25 cellular contexts compared by ENCODE assay signal in the genomic region with DNA sequence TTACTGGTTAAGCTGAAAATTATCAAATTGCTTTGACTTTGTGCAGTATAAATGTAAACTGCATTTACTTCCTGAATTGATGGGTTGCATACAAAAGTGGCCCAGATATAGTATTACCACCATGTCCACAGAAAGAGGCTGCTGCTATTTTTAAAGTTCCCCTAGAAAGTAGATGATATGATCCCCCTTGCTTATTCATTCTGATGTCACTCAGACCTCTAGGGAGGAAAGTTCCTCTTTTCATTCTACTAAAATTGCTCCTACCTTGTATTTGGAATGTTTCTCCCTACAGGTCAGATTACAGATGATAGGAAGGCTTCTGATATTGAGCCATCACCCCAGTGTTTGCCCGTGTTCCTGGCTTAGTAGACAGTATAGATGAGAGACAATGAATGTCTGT.
DNase-seq lines count a peak whose midpoint lies in the region; ATAC-seq and TF ChIP-seq lines count a peak whose summit lies in the region.
"Had no signal": no experiment of that assay in that cellular context is flagged by ENCODE, and none has a peak within 500 bp of the region (broad histone marks: within the 10 kb centered on the region; RNA-seq: fewer than 3 reads in every experiment).

No MANE protein-coding gene starts in this region.

- H3K4me1 ChIP-seq in mammary epithelial cell (ENCODE audit: insufficient read depth, low read length) (peaks cover 58% of the 10 kb centered on the region), breast epithelium (no peaks in the 10 kb centered on the region), PC-9 (replicated peaks; ENCODE audit: insufficient read depth) (peaks cover 61% of the 10 kb centered on the region)

- ATAC-seq in HG03354 (IDR thresholded peaks at IDR 0.05; ENCODE audit: poor library complexity, severe bottlenecking, unreplicated experiment), result no peak
- ATAC-seq: gastroesophageal sphincter, left lobe of liver had no signal

- TF ChIP-seq CTCF in mammary epithelial cell (conservative IDR thresholded peaks at IDR 0.05 in 1 of 2, IDR thresholded peaks at IDR 0.05 in 1 of 2; ENCODE audit: extremely low read depth in 1 of 2, insufficient read depth in 1 of 2, low read depth in 1 of 2, low read length in 2 of 2), result no peak
- TF ChIP-seq CTCF in breast epithelium (IDR thresholded peaks at IDR 0.05), result no peak
- TF ChIP-seq CTCF in PC-9 (conservative IDR thresholded peaks at IDR 0.05), result no peak
- TF ChIP-seq CTCF in coronary artery (IDR thresholded peaks at IDR 0.05), result no peak

- H3K9me3 ChIP-seq in mammary epithelial cell (replicated peaks; ENCODE audit: insufficient read depth, low read length) (no peaks in the 10 kb centered on the region), breast epithelium (no peaks in the 10 kb centered on the region), PC-9 (ENCODE audit: insufficient read depth, low read depth) (no peaks in the 10 kb centered on the region; the same call in 1 of the 2 replicates)
- H3K9me3 ChIP-seq: ascending aorta, gastroesophageal sphincter, tibial artery had no signal

- H3K4me3 ChIP-seq in mammary epithelial cell (replicated peaks in 1 of 3; ENCODE audit: insufficient read depth in 1 of 3, low read depth in 2 of 3, low read length in 3 of 3) (no peak overlapping the region), breast epithelium (no peak overlapping the region), PC-9 (no peak overlapping the region), coronary artery (no peak overlapping the region)
- H3K4me3 ChIP-seq: ascending aorta, gastroesophageal sphincter, GM23248, tibial artery had no signal

- in situ Hi-C loops in mammary epithelial cell (cut with MboI; ENCODE audit: low sequenced_read_pairs in 2 of 2), result no loop called here

- H3K4me2 ChIP-seq in mammary epithelial cell (ENCODE audit: insufficient read depth, low read depth, low read length) (no peak overlapping the region), PC-9 (peak overlapping the region; percentile 30)

- H3K36me3 ChIP-seq in mammary epithelial cell (ENCODE audit: insufficient read depth, low read length) (no peaks in the 10 kb centered on the region), breast epithelium (no peaks in the 10 kb centered on the region), PC-9 (ENCODE audit: low read depth) (no peaks in the 10 kb centered on the region)
- H3K36me3 ChIP-seq: ascending aorta, gastroesophageal sphincter, tibial artery, WERI-Rb-1 had no signal

- no peak for TF ChIP-seq POLR2A in breast epithelium (IDR thresholded peaks at IDR 0.05)

- POLR2A ChIA-PET in PC-9 (lab: Charles Lee; ENCODE audit: unreplicated experiment), result no interaction called here

- DNase-seq in mammary epithelial cell, result no peak
- no peak for DNase-seq in breast epithelium (ENCODE audit: low spot score in 2 of 2)
- DNase-seq in PC-9, result no peak
- DNase-seq in epithelial cell of prostate (ENCODE audit: low read depth, low spot score), result no peak
- DNase-seq in activated CD4-positive, alpha-beta T cell treated with anti-CD3 and anti-CD28 coated beads for 4 hours, result no peak
- no peak for DNase-seq in coronary artery (ENCODE audit: low spot score)
- no peak for DNase-seq in H4 (ENCODE audit: low spot score)
- DNase-seq: activated CD4-positive, alpha-beta T cell treated with anti-CD3 and anti-CD28 coated beads, Interleukin-2, amount 10 ng/mL, durations not matched to agents 24 days and 14 days; activated effector memory CD4-positive, alpha-beta T cell treated with anti-CD3 and anti-CD28 coated beads, Interleukin-2, amount 50 U/mL, for 16 hours; activated naive CD8-positive, alpha-beta T cell treated with anti-CD3 and anti-CD28 coated beads for 36 hours; activated T-cell treated with anti-CD3 and anti-CD28 coated beads, Interleukin-2, amount 50 U/mL, for 1 hour; CD4-positive, alpha-beta T cell; DMS 273 treated with DMSO at 0.1 percent for 48 hours; GM23248; hippocampal formation; immature natural killer cell; mesendoderm; NCI-H1436; T-helper 2 cell; tibial artery; WERI-Rb-1 had no signal

- no peaks in the 10 kb centered on the region for H3K9me2 ChIP-seq in PC-9 (ENCODE audit: insufficient read depth)

- H3K27me3 ChIP-seq in mammary epithelial cell (ENCODE audit: insufficient read depth, low read length), result no peaks in the 10 kb centered on the region
- no peaks in the 10 kb centered on the region for H3K27me3 ChIP-seq in breast epithelium
- no peaks in the 10 kb centered on the region for H3K27me3 ChIP-seq in PC-9 (ENCODE audit: insufficient read depth, low read depth)
- H3K27me3 ChIP-seq: ascending aorta, gastroesophageal sphincter, tibial artery had no signal

- no TSS peak for BruUV-seq in mammary epithelial cell (replicated peaks; lab: Mats Ljungman, UMichigan)
- BruUV-seq in PC-9 (replicated peaks; lab: Mats Ljungman, UMichigan), result no TSS peak

- WGBS in mammary epithelial cell (ENCODE audit: low coverage, missing lambda C conversion rate), result no CpG with 5 or more reads among the region's 1 CpG

- no peak overlapping the region for H3K9ac ChIP-seq in mammary epithelial cell (ENCODE audit: insufficient read depth, low read length)
- H3K9ac ChIP-seq: GM23248 had no signal

- intact Hi-C loops in mammary epithelial cell (cut with micrococcal nuclease) (loop anchor here (5.0 kb wide), 1 partner anchor 285 kb away; no protein-coding TSS in a partner anchor), breast epithelium (cut with DNase I; ENCODE audit: low total_unique reads) (no loop called here), PC-9 (cut with micrococcal nuclease; ENCODE audit: unreplicated experiment) (loop anchor here (2.0 to 10.0 kb wide), 6 partner anchors 115 to 410 kb away; a partner anchor contains a TSS)

- H4K20me1 ChIP-seq in mammary epithelial cell (ENCODE audit: insufficient read depth, low read length) (no peaks in the 10 kb centered on the region), PC-9 (ENCODE audit: insufficient read depth) (no peaks in the 10 kb centered on the region)

- peaks cover 37% of the 10 kb centered on the region for H3F3A ChIP-seq in PC-9 (ENCODE audit: insufficient read depth, low read depth)

- H3K27ac ChIP-seq in mammary epithelial cell (ENCODE audit: insufficient read depth, low read depth, low read length) (no peak overlapping the region), breast epithelium (no peak overlapping the region), PC-9 (peak overlapping the region; percentile 94), epithelial cell of prostate (peak overlapping the region; percentile 98), coronary artery (no peak overlapping the region)
- H3K27ac ChIP-seq: ascending aorta, gastroesophageal sphincter, GM23248, WERI-Rb-1 had no signal

- H3K79me2 ChIP-seq in mammary epithelial cell (ENCODE audit: insufficient read depth, low read length) (no peaks in the 10 kb centered on the region), PC-9 (ENCODE audit: low read depth) (no peaks in the 10 kb centered on the region)

- dilution Hi-C loops in mammary epithelial cell (cut with HindIII; ENCODE audit: low sequenced_read_pairs), result no loop called here

- CTCF ChIA-PET in mammary epithelial cell (lab: Charles Lee; ENCODE audit: low non-redundant PET), result interaction anchor here (0.8 kb wide), 1 partner anchor 31 kb away, joined by 5 read pairs; no protein-coding TSS in a partner anchor
- CTCF ChIA-PET in PC-9 (lab: Charles Lee), result interaction anchor here (0.6 kb wide), 1 partner anchor 193 kb away, joined by 3 read pairs; no protein-coding TSS in a partner anchor

- H2AFZ ChIP-seq in mammary epithelial cell (ENCODE audit: low read depth, low read length) (peak overlapping the region; percentile 45), PC-9 (no peak overlapping the region)

Comparison
In these comparisons a context has a peak if more than half of its experiments do, and no peak if none do; other contexts are left out.
1. H3K27ac ChIP-seq: peak in PC-9 (single experiment) and epithelial cell of prostate (single experiment); none in mammary epithelial cell (single experiment), breast epithelium (0 of 2) and coronary artery (0 of 2).